12 cellular contexts compared by ENCODE assay signal in genomic region chr11:33737362-33737821, GRCh38. TPM values are rescaled to one million over a fixed set of nuclear protein-coding genes. Genes with fewer than 3 reads are reported as not detected.
A peak's percentile ranks its signal among the peaks of the same experiment; 100 is the strongest.
DNase-seq lines count a peak whose midpoint lies in the region; ATAC-seq and TF ChIP-seq lines count a peak whose summit lies in the region.
"Had no signal": no experiment of that assay in that cellular context is flagged by ENCODE, and none has a peak within 500 bp of the region (broad histone marks: within the 10 kb centered on the region; RNA-seq: fewer than 3 reads in every experiment).

No MANE protein-coding gene starts in this region.

- H3K27me3 ChIP-seq in CD8-positive, alpha-beta memory T cell (ENCODE audit: insufficient read depth, low read length, poor library complexity, severe bottlenecking), result no peaks in the 10 kb centered on the region
- no peaks in the 10 kb centered on the region for H3K27me3 ChIP-seq in Panc1 (ENCODE audit: control insufficient read depth, insufficient read depth, low read length)

- CTCF ChIA-PET in CD8-positive, alpha-beta memory T cell (lab: Charles Lee), result interaction anchor here (0.6 to 1.0 kb wide), 2 partner anchors 24 to 365 kb away, joined by 3 read pairs; no protein-coding TSS in a partner anchor
- CTCF ChIA-PET in Panc1 (lab: Charles Lee), result no interaction called here

- H3K36me3 Mint-ChIP-seq in CD8-positive, alpha-beta memory T cell, result peaks cover 0 to 5% (median 0%) of the 10 kb centered on the region in 3 donors

- ATAC-seq in Panc1, result no peak
- no peak for ATAC-seq in sciatic nerve
- no peak for ATAC-seq in GM18502 (IDR thresholded peaks at IDR 0.05; ENCODE audit: poor library complexity, unreplicated experiment)
- ATAC-seq in HG03139 (IDR thresholded peaks at IDR 0.05; ENCODE audit: unreplicated experiment), result no peak

- POLR2A ChIA-PET in CD8-positive, alpha-beta memory T cell (lab: Charles Lee), result interaction anchor here (1.3 kb wide), 1 partner anchor 35 kb away, joined by 4 read pairs; no protein-coding TSS in a partner anchor
- POLR2A ChIA-PET in Panc1 (lab: Charles Lee), result interaction anchor here (0.6 kb wide), 2 partner anchors 46 to 361 kb away, joined by 3 to 5 read pairs; no protein-coding TSS in a partner anchor

- peak overlapping the region; percentile 28 for H3K27ac ChIP-seq in CD8-positive, alpha-beta memory T cell (ENCODE audit: low read depth, low read length)
- H3K27ac ChIP-seq in Panc1 (ENCODE audit: low read length), result peak overlapping the region; percentile 85
- H3K27ac ChIP-seq: WERI-Rb-1 had no signal

- intact Hi-C loops in Panc1 (cut with micrococcal nuclease; ENCODE audit: unreplicated experiment), result no loop called here
- intact Hi-C loops in sciatic nerve (cut with DNase I), result loop anchor here (5.0 kb wide), 1 partner anchor 35 kb away; the partner anchor contains the start of gene C11orf91

- H3K27ac Mint-ChIP-seq in CD8-positive, alpha-beta memory T cell, result peak overlapping the region in 6 of 8 donors; percentile 56 to 85 (median 75)
- H3K27ac Mint-ChIP-seq: activated naive CD8-positive, alpha-beta T cell treated with anti-CD3 and anti-CD28 coated beads for 36 hours had no signal

- TF ChIP-seq CTCF in Panc1 (IDR thresholded peaks at IDR 0.05) (no peak), epithelial cell of proximal tubule (conservative IDR thresholded peaks at IDR 0.05; ENCODE audit: low read depth, low read length) (no peak)

- peaks cover 19 to 34% (median 27%) of the 10 kb centered on the region in 3 donors for H3K4me1 Mint-ChIP-seq in CD8-positive, alpha-beta memory T cell

- H3K36me3 ChIP-seq in CD8-positive, alpha-beta memory T cell (ENCODE audit: insufficient read depth, low read length), result no peaks in the 10 kb centered on the region
- H3K36me3 ChIP-seq in Panc1 (ENCODE audit: control insufficient read depth, insufficient read depth, low read length), result no peaks in the 10 kb centered on the region; the same call in 1 of the 2 replicates

- BruUV-seq in Panc1 (replicated peaks; lab: Mats Ljungman, UMichigan), result no TSS peak

- no peaks in the 10 kb centered on the region for H3K9me3 ChIP-seq in CD8-positive, alpha-beta memory T cell (ENCODE audit: low read length)
- H3K9me3 ChIP-seq in Panc1 (ENCODE audit: control insufficient read depth, insufficient read depth, low read depth, low read length), result no peaks in the 10 kb centered on the region

- no peak for DNase-seq in CD8-positive, alpha-beta memory T cell
- no peak for DNase-seq in Panc1 (ENCODE audit: low read depth, low spot score)
- no peak for DNase-seq in epithelial cell of proximal tubule (ENCODE audit: low read depth)
- DNase-seq in sciatic nerve (ENCODE audit: low spot score), result peak; percentile 47
- no peak for DNase-seq in stimulated activated CD4-positive, alpha-beta T cell treated with anti-CD3 and anti-CD28 coated beads, Interleukin-4, amount 100 ng/mL, for 1 hour
- no peak for DNase-seq in HuH-7 (ENCODE audit: low spot score)
- DNase-seq: activated naive CD8-positive, alpha-beta T cell treated with anti-CD3 and anti-CD28 coated beads for 36 hours; Karpas-422; NCI-H748 treated with DMSO at 0.1 percent for 48 hours; WERI-Rb-1 had no signal

- no peaks in the 10 kb centered on the region for H3K9me3 Mint-ChIP-seq in CD8-positive, alpha-beta memory T cell
- H3K9me3 Mint-ChIP-seq: activated naive CD8-positive, alpha-beta T cell treated with anti-CD3 and anti-CD28 coated beads for 36 hours had no signal

- in situ Hi-C loops in Panc1 (cut with HindIII; ENCODE audit: low pct_unique_long_range_greater_than_20kb, low sequenced_read_pairs), result no loop called here

- H3K27me3 Mint-ChIP-seq in CD8-positive, alpha-beta memory T cell, result no peaks in the 10 kb centered on the region
- H3K27me3 Mint-ChIP-seq: activated naive CD8-positive, alpha-beta T cell treated with anti-CD3 and anti-CD28 coated beads for 36 hours had no signal

- peak overlapping the region in 5 of 7 donors; percentile 89 to 94 (median 93) for H3K4me3 Mint-ChIP-seq in CD8-positive, alpha-beta memory T cell
- H3K4me3 Mint-ChIP-seq: activated naive CD8-positive, alpha-beta T cell treated with anti-CD3 and anti-CD28 coated beads for 36 hours had no signal

- no peak overlapping the region for H3K4me3 ChIP-seq in CD8-positive, alpha-beta memory T cell (ENCODE audit: low read length)
- H3K4me3 ChIP-seq in Panc1 (ENCODE audit: low read depth in 2 of 2, low read length in 2 of 2) (peak overlapping the region; percentile 83 to 95), epithelial cell of proximal tubule (ENCODE audit: low read depth, low read length) (peak overlapping the region; percentile 93)

- peaks cover 14% of the 10 kb centered on the region for H3K4me1 ChIP-seq in CD8-positive, alpha-beta memory T cell (ENCODE audit: insufficient read depth, low read length)
- peaks cover 30% of the 10 kb centered on the region for H3K4me1 ChIP-seq in Panc1 (ENCODE audit: control insufficient read depth, insufficient read depth, low read length)

RNA-seq across cellular contexts. Expression of gene CD59, which starts 1.2 kb away (rescaled TPM):
- 10 to 100 TPM; 25.2 to 28.0 TPM for total RNA-seq in CD8-positive, alpha-beta memory T cell
- polyA plus RNA-seq in CD8-positive, alpha-beta memory T cell, result 40.4 TPM
- total RNA-seq in Panc1 (2021; ENCODE audit: unreplicated experiment) (736 TPM), epithelial cell of proximal tubule (427 and 615 TPM in 2 replicates), sciatic nerve (679 TPM)
- polyA plus RNA-seq in Panc1 (2012; ENCODE audit: insufficient read length), result 456 TPM

RNA-seq across cellular contexts. Expression of gene C11orf91, which starts 36.8 kb away (rescaled TPM):
- not detected for total RNA-seq in CD8-positive, alpha-beta memory T cell
- not detected for polyA plus RNA-seq in CD8-positive, alpha-beta memory T cell
- total RNA-seq in Panc1 (2021; ENCODE audit: unreplicated experiment) (1.3 TPM), epithelial cell of proximal tubule (not detected in 2 replicates), sciatic nerve (not detected)
- polyA plus RNA-seq in Panc1 (2012; ENCODE audit: insufficient read length), result not detected

RNA-seq across cellular contexts. Expression of gene FBXO3, which starts 36.9 kb away (rescaled TPM):
- total RNA-seq in CD8-positive, alpha-beta memory T cell, result 10 to 100 TPM; 16.7 to 17.1 TPM
- polyA plus RNA-seq in CD8-positive, alpha-beta memory T cell, result 33.4 TPM
- total RNA-seq in Panc1 (2021; ENCODE audit: unreplicated experiment), result 22.3 TPM
- polyA plus RNA-seq in Panc1 (2012; ENCODE audit: insufficient read length), result 15.2 TPM
- total RNA-seq in epithelial cell of proximal tubule, result 20.3 and 25.0 TPM in 2 replicates
- total RNA-seq in sciatic nerve, result 39.2 TPM

Comparison
In these comparisons a context has a peak if more than half of its experiments do, and no peak if none do; other contexts are left out.
1. RNA of gene CD59, which starts 1.2 kb away (total RNA-seq): 736 TPM in Panc1 (single experiment), 679 TPM in sciatic nerve (single experiment) and 427 to 615 TPM in epithelial cell of proximal tubule; 25.2 to 28.0 TPM in CD8-positive, alpha-beta memory T cell; every median in the first group is over 10 times any median in the second.